ENCODE assay signal across 20 cellular contexts in genomic region chr4:164997941-164998340, GRCh38. TPM values are rescaled to one million over a fixed set of nuclear protein-coding genes. Genes with fewer than 3 reads are reported as not detected.
"Had no signal": no experiment of that assay in that cellular context is flagged by ENCODE, and none has a peak within 500 bp of the region (broad histone marks: within the 10 kb centered on the region; RNA-seq: fewer than 3 reads in every experiment).

No MANE protein-coding gene starts in this region.

- H3K4me3 ChIP-seq: gastrocnemius medialis, right atrium auricular region, suprapubic skin, upper lobe of right lung had no signal

- ATAC-seq: activated CD8-positive, alpha-beta T cell treated with anti-CD3 and anti-CD28 coated beads, Interleukin-2, amount 10 ng/mL, durations not matched to agents 7 days and 5 days; gastrocnemius medialis; upper lobe of right lung had no signal

- H3K36me3 ChIP-seq: brain microvascular endothelial cell, gastrocnemius medialis, right atrium auricular region, suprapubic skin, upper lobe of right lung had no signal

- FAIRE-seq: TTC549 had no signal

- H3K27ac ChIP-seq: brain microvascular endothelial cell, gastrocnemius medialis, right atrium auricular region, suprapubic skin, upper lobe of right lung had no signal

- DNase-seq: activated B cell treated with CpG ODN at 0.5 μM for 24 hours; activated CD4-positive, alpha-beta T cell treated with anti-CD3 and anti-CD28 coated beads, Interleukin-2, amount 10 ng/mL, durations not matched to agents 24 days and 14 days; activated CD8-positive, alpha-beta memory T cell treated with anti-CD3 and anti-CD28 coated beads, Interleukin-2, amount 50 U/mL, for 48 hours; activated CD8-positive, alpha-beta T cell treated with anti-CD3 and anti-CD28 coated beads, Interleukin-2, amount 10 ng/mL, durations not matched to agents 7 days and 5 days; activated naive CD8-positive, alpha-beta T cell treated with anti-CD3 and anti-CD28 coated beads for 36 hours; brain microvascular endothelial cell; gastrocnemius medialis; stimulated activated CD4-positive, alpha-beta T cell treated with anti-CD3 and anti-CD28 coated beads, Interleukin-15, amount 100 ng/mL, for 24 hours; stimulated activated CD4-positive, alpha-beta T cell treated with anti-CD3 and anti-CD28 coated beads, Interleukin-4, amount 100 ng/mL, for 1 hour; stimulated activated naive CD4-positive, alpha-beta T cell treated with Interleukin-2 at 50 U/mL for 16 hours; T-helper 2 cell; upper lobe of right lung had no signal

- H3K9me3 ChIP-seq: gastrocnemius medialis, right atrium auricular region, suprapubic skin, upper lobe of right lung had no signal

- H3K4me1 ChIP-seq: gastrocnemius medialis, right atrium auricular region, suprapubic skin, upper lobe of right lung had no signal

- H3K27me3 ChIP-seq: brain microvascular endothelial cell, gastrocnemius medialis, right atrium auricular region, suprapubic skin, upper lobe of right lung had no signal

RNA-seq across cellular contexts. Expression of gene TRIM61, which starts 20.5 kb away (rescaled TPM):
- total RNA-seq: epithelial cell of proximal tubule, suprapubic skin had no signal

RNA-seq across cellular contexts. Expression of gene TRIM60, which starts 33.9 kb away (rescaled TPM):
- total RNA-seq: activated B cell treated with CpG ODN at 0.5 μM for 24 hours; activated CD4-positive, alpha-beta T cell treated with anti-CD3 and anti-CD28 coated beads, Interleukin-2, amount 10 ng/mL, durations not matched to agents 24 days and 14 days; activated CD8-positive, alpha-beta T cell treated with anti-CD3 and anti-CD28 coated beads, Interleukin-2, amount 10 ng/mL, durations not matched to agents 7 days and 5 days; activated naive CD8-positive, alpha-beta T cell treated with anti-CD3 and anti-CD28 coated beads for 36 hours; epithelial cell of proximal tubule; gastrocnemius medialis; kidney epithelial cell; liver; posterior vena cava; right atrium auricular region; skeletal muscle tissue; suprapubic skin; upper lobe of right lung had no signal
- polyA plus RNA-seq: liver had no signal

RNA-seq across cellular contexts. Expression of gene TRIM75, which starts 55.7 kb away (rescaled TPM):
- total RNA-seq: activated B cell treated with CpG ODN at 0.5 μM for 24 hours; activated CD4-positive, alpha-beta T cell treated with anti-CD3 and anti-CD28 coated beads, Interleukin-2, amount 10 ng/mL, durations not matched to agents 24 days and 14 days; activated CD8-positive, alpha-beta T cell treated with anti-CD3 and anti-CD28 coated beads, Interleukin-2, amount 10 ng/mL, durations not matched to agents 7 days and 5 days; activated naive CD8-positive, alpha-beta T cell treated with anti-CD3 and anti-CD28 coated beads for 36 hours; epithelial cell of proximal tubule; gastrocnemius medialis; kidney epithelial cell; liver; posterior vena cava; right atrium auricular region; suprapubic skin; upper lobe of right lung had no signal
- polyA plus RNA-seq: liver had no signal
